ENCODE assay signal across 1 cellular context in the genomic region with DNA sequence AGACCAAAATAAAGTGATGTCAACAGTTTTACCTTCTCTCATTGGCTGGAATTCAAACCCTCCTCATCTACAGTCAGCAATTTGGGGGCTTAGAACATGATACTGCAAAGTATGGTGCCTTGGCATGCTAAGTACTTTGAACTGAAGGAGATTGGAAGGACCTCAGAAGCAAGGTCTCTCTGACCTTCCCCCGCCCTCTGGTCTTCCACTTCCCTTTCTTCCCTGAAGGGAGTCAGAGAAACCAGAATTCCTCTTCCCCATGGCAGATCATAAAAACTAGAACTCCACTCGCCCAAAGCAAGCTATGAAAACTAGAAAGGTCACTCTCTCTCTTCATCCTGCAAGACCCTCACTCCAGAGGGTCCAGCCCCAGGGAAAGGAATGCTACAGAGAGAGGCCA.
TF ChIP-seq lines count a peak whose summit lies in the region.

No MANE protein-coding gene starts in this region.

TF ChIP-seq in A549, 52 proteins besides CTCF, POLR2A, EP300 and RAD21 (continued from another document):
- TF ChIP-seq CHD2 (IDR thresholded peaks at IDR 0.05; ENCODE audit: low read length, partially characterized antibody) (no peak), JUN (IDR thresholded peaks at IDR 0.05) (no peak), HOXB5 (CRISPR knock-in tag; IDR thresholded peaks at IDR 0.05) (no peak), HDAC2 (IDR thresholded peaks at IDR 0.05) (no peak)
- TF ChIP-seq, protein P1, sequence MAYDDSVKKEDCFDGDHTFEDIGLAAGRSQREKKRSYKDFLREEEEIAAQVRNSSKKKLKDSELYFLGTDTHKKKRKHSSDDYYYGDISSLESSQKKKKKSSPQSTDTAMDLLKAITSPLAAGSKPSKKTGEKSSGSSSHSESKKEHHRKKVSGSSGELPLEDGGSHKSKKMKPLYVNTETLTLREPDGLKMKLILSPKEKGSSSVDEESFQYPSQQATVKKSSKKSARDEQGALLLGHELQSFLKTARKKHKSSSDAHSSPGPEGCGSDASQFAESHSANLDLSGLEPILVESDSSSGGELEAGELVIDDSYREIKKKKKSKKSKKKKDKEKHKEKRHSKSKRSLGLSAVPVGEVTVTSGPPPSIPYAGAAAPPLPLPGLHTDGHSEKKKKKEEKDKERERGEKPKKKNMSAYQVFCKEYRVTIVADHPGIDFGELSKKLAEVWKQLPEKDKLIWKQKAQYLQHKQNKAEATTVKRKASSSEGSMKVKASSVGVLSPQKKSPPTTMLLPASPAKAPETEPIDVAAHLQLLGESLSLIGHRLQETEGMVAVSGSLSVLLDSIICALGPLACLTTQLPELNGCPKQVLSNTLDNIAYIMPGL (CRISPR knock-in tag; IDR thresholded peaks at IDR 0.05; ENCODE audit: borderline replicate concordance), result no peak
